14 cellular contexts compared by ENCODE assay signal in genomic region chr13:49561064-49561410, GRCh38. TPM values are rescaled to one million over a fixed set of nuclear protein-coding genes. Genes with fewer than 3 reads are reported as not detected.
A peak's percentile ranks its signal among the peaks of the same experiment; 100 is the strongest.
DNase-seq lines count a peak whose midpoint lies in the region; ATAC-seq and TF ChIP-seq lines count a peak whose summit lies in the region.
"Had no signal": no experiment of that assay in that cellular context is flagged by ENCODE, and none has a peak within 500 bp of the region (broad histone marks: within the 10 kb centered on the region; RNA-seq: fewer than 3 reads in every experiment).

No MANE protein-coding gene starts in this region.

- no peak overlapping the region for H3K4me3 ChIP-seq in naive thymus-derived CD4-positive, alpha-beta T cell (ENCODE audit: low read length)
- H3K4me3 ChIP-seq: gastroesophageal sphincter had no signal

- POLR2A ChIA-PET in WTC11 (lab: Charles Lee), result no interaction called here
- POLR2A ChIA-PET in naive thymus-derived CD4-positive, alpha-beta T cell (lab: Charles Lee), result interaction anchor here (0.6 to 0.7 kb wide), 2 partner anchors 25 to 55 kb away, joined by 3 to 4 read pairs; no protein-coding TSS in a partner anchor

- peaks cover 4 to 35% (median 4%) of the 10 kb centered on the region in 3 experiments for H3K36me3 ChIP-seq in naive thymus-derived CD4-positive, alpha-beta T cell (ENCODE audit: control insufficient read depth in 2 of 3, insufficient read depth in 3 of 3, low read length in 3 of 3)

- no peaks in the 10 kb centered on the region for H3K27me3 ChIP-seq in naive thymus-derived CD4-positive, alpha-beta T cell (ENCODE audit: control insufficient read depth in 2 of 2, insufficient read depth in 2 of 2, low read length in 2 of 2)
- H3K27me3 ChIP-seq: gastroesophageal sphincter had no signal

- H3K4me1 ChIP-seq in naive thymus-derived CD4-positive, alpha-beta T cell (ENCODE audit: control insufficient read depth in 2 of 2, insufficient read depth in 2 of 2, low read length in 2 of 2), result no peaks in the 10 kb centered on the region
- H3K4me1 ChIP-seq: gastroesophageal sphincter had no signal

- TF ChIP-seq CTCF in WTC11 (IDR thresholded peaks at IDR 0.05), result no peak
- no peak for TF ChIP-seq CTCF in type B pancreatic cell (conservative IDR thresholded peaks at IDR 0.05)
- TF ChIP-seq CTCF in GM20000 (IDR thresholded peaks at IDR 0.05; ENCODE audit: extremely low read depth, missing control alignments), result no peak

- DNase-seq in WTC11 (ENCODE audit: low spot score) (no peak), left cardiac atrium (peak; percentile 27), memory B cell (ENCODE audit: low spot score in 2 of 2) (no peak), type B pancreatic cell (ENCODE audit: extremely low spot score, unreplicated experiment) (no peak), NCI-H1092 (lab: John Stamatoyannopoulos, UW) (no peak), GM20000 (ENCODE audit: low spot score) (no peak)
- DNase-seq in naive thymus-derived CD4-positive, alpha-beta T cell, result no peak
- DNase-seq: activated CD4-positive, alpha-beta T cell treated with anti-CD3 and anti-CD28 coated beads, Interleukin-2, amount 50 U/mL, for 48 hours; activated T-cell treated with anti-CD3 and anti-CD28 coated beads, Interleukin-2, amount 50 U/mL, for 72 hours; amniotic stem cell; C1 segment of cervical spinal cord; immature natural killer cell; NCI-H1930 had no signal

- peaks cover 58% of the 10 kb centered on the region for H3K36me3 Mint-ChIP-seq in WTC11
- H3K36me3 Mint-ChIP-seq in memory B cell, result peaks cover 30% of the 10 kb centered on the region
- peaks cover 27% of the 10 kb centered on the region for H3K36me3 Mint-ChIP-seq in type B pancreatic cell
- H3K36me3 Mint-ChIP-seq in naive thymus-derived CD4-positive, alpha-beta T cell, result peaks cover 4 to 50% (median 36%) of the 10 kb centered on the region in 5 donors

- H3K9me3 Mint-ChIP-seq in WTC11 (peaks cover 4% of the 10 kb centered on the region), memory B cell (no peaks in the 10 kb centered on the region), type B pancreatic cell (no peaks in the 10 kb centered on the region)
- no peaks in the 10 kb centered on the region for H3K9me3 Mint-ChIP-seq in naive thymus-derived CD4-positive, alpha-beta T cell
- H3K9me3 Mint-ChIP-seq: activated T-cell treated with anti-CD3 and anti-CD28 coated beads, Interleukin-2, amount 50 U/mL, for 72 hours; immature natural killer cell had no signal

- no peaks in the 10 kb centered on the region for H3K4me1 Mint-ChIP-seq in WTC11
- peaks cover 2% of the 10 kb centered on the region for H3K4me1 Mint-ChIP-seq in memory B cell
- peaks cover 5% of the 10 kb centered on the region for H3K4me1 Mint-ChIP-seq in type B pancreatic cell (ENCODE audit: unreplicated experiment)
- peaks cover 4 to 15% (median 9%) of the 10 kb centered on the region in 7 donors for H3K4me1 Mint-ChIP-seq in naive thymus-derived CD4-positive, alpha-beta T cell
- H3K4me1 Mint-ChIP-seq: immature natural killer cell had no signal

- H3K27ac Mint-ChIP-seq in WTC11 (0 out of 2 replicates have a peak overlapping the region, but pooled peaks have one; percentile 51), memory B cell (peak overlapping the region; percentile 3), type B pancreatic cell (peak overlapping the region; percentile 45)
- peak overlapping the region in 1 of 9 donors; percentile 51 for H3K27ac Mint-ChIP-seq in naive thymus-derived CD4-positive, alpha-beta T cell
- H3K27ac Mint-ChIP-seq: activated T-cell treated with anti-CD3 and anti-CD28 coated beads, Interleukin-2, amount 50 U/mL, for 72 hours; immature natural killer cell had no signal

- H3K27me3 Mint-ChIP-seq in WTC11 (ENCODE audit: low read depth) (no peaks in the 10 kb centered on the region), memory B cell (no peaks in the 10 kb centered on the region), type B pancreatic cell (peaks cover 2% of the 10 kb centered on the region)
- no peaks in the 10 kb centered on the region for H3K27me3 Mint-ChIP-seq in naive thymus-derived CD4-positive, alpha-beta T cell

- no peak overlapping the region for H3K4me3 Mint-ChIP-seq in WTC11
- no peak overlapping the region for H3K4me3 Mint-ChIP-seq in memory B cell
- H3K4me3 Mint-ChIP-seq in type B pancreatic cell, result peak overlapping the region; percentile 11
- H3K4me3 Mint-ChIP-seq in naive thymus-derived CD4-positive, alpha-beta T cell, result no peak overlapping the region
- H3K4me3 Mint-ChIP-seq: activated T-cell treated with anti-CD3 and anti-CD28 coated beads, Interleukin-2, amount 50 U/mL, for 72 hours; immature natural killer cell had no signal

- ATAC-seq in WTC11 (no peak), left cardiac atrium (peak; percentile 83 to 95), memory B cell (ENCODE audit: low read depth) (no peak)
- ATAC-seq in naive thymus-derived CD4-positive, alpha-beta T cell, result no peak
- ATAC-seq: activated T-cell treated with anti-CD3 and anti-CD28 coated beads, Interleukin-2, amount 50 U/mL, for 72 hours; gastroesophageal sphincter had no signal

- no peaks in the 10 kb centered on the region for H3K9me3 ChIP-seq in naive thymus-derived CD4-positive, alpha-beta T cell (ENCODE audit: control insufficient read depth in 2 of 3, low read length in 3 of 3)
- H3K9me3 ChIP-seq: gastroesophageal sphincter had no signal

- intact Hi-C loops in left cardiac atrium (cut with DNase I), result no loop called here
- intact Hi-C loops in naive thymus-derived CD4-positive, alpha-beta T cell (cut with micrococcal nuclease), result no loop called here

- CTCF ChIA-PET in WTC11 (lab: Charles Lee), result interaction anchor here (0.9 to 2.2 kb wide), 3 partner anchors 43 to 313 kb away, joined by 3 to 5 read pairs (median 4); partner anchors contain the start of gene CDADC1
- CTCF ChIA-PET in naive thymus-derived CD4-positive, alpha-beta T cell (lab: Charles Lee), result no interaction called here

- no peak overlapping the region for H3K27ac ChIP-seq in naive thymus-derived CD4-positive, alpha-beta T cell (ENCODE audit: low read depth, low read length)
- H3K27ac ChIP-seq: gastroesophageal sphincter had no signal

TF ChIP-seq in WTC11, 78 proteins besides CTCF, POLR2A, EP300 and RAD21 (continues in another document):
- TF ChIP-seq E2F4 (CRISPR knock-in tag; IDR thresholded peaks at IDR 0.05; ENCODE audit: borderline replicate concordance, low read depth) (no peak), ARID4B (CRISPR knock-in tag; IDR thresholded peaks at IDR 0.05; ENCODE audit: borderline replicate concordance) (no peak), ZNF671 (CRISPR knock-in tag; IDR thresholded peaks at IDR 0.05) (no peak), JUN (CRISPR knock-in tag; IDR thresholded peaks at IDR 0.05) (no peak), HMGA2 (CRISPR knock-in tag; IDR thresholded peaks at IDR 0.05) (no peak)

RNA-seq across cellular contexts. Expression of gene RCBTB1, which starts 24.3 kb away (rescaled TPM):
- total RNA-seq in WTC11 (2021) (28.3 to 31.8 TPM (median 31.3 TPM) in 3 replicates), left cardiac atrium (10 to 100 TPM; 12.7 to 19.3 TPM), type B pancreatic cell (ENCODE audit: low replicate concordance) (11.3 and 30.7 TPM in 2 replicates)
- 10 to 100 TPM; 16.3 to 22.2 (median 20.4) TPM for total RNA-seq in naive thymus-derived CD4-positive, alpha-beta T cell
- 10 to 100 TPM in 1 of 2 donors, 1 to 10 TPM in 1; 8.1 to 12.9 TPM for polyA plus RNA-seq in naive thymus-derived CD4-positive, alpha-beta T cell

Comparison
In these comparisons a context has a peak if more than half of its experiments do, and no peak if none do; other contexts are left out.
1. ATAC-seq: peak in left cardiac atrium (2 of 2); none in WTC11 (single experiment), memory B cell (single experiment) and naive thymus-derived CD4-positive, alpha-beta T cell (single experiment).